Comparison of ENCODE assay signal across 1 cellular context in genomic region chr15:99731336-99732267, GRCh38.
TF ChIP-seq lines count a peak whose summit lies in the region.

No MANE protein-coding gene starts in this region.

TF ChIP-seq in HepG2, 621 proteins besides CTCF, POLR2A, EP300 and RAD21 (continued from another document):
- TF ChIP-seq ZBTB40 (IDR thresholded peaks at IDR 0.05) (no peak), ZBTB40 (CRISPR knock-in tag; IDR thresholded peaks at IDR 0.05) (no peak), ZFP36 (IDR thresholded peaks at IDR 0.05; ENCODE audit: borderline replicate concordance, low read depth, low read length, partially characterized antibody) (no peak), KAT7 (CRISPR knock-in tag; IDR thresholded peaks at IDR 0.05; ENCODE audit: borderline replicate concordance) (no peak), SPEN (CRISPR knock-in tag; IDR thresholded peaks at IDR 0.05; ENCODE audit: low read depth) (no peak), SCMH1 (CRISPR knock-in tag; IDR thresholded peaks at IDR 0.05; ENCODE audit: borderline replicate concordance) (no peak), FOXK2 (IDR thresholded peaks at IDR 0.05) (no peak)
- TF ChIP-seq, protein P1, sequence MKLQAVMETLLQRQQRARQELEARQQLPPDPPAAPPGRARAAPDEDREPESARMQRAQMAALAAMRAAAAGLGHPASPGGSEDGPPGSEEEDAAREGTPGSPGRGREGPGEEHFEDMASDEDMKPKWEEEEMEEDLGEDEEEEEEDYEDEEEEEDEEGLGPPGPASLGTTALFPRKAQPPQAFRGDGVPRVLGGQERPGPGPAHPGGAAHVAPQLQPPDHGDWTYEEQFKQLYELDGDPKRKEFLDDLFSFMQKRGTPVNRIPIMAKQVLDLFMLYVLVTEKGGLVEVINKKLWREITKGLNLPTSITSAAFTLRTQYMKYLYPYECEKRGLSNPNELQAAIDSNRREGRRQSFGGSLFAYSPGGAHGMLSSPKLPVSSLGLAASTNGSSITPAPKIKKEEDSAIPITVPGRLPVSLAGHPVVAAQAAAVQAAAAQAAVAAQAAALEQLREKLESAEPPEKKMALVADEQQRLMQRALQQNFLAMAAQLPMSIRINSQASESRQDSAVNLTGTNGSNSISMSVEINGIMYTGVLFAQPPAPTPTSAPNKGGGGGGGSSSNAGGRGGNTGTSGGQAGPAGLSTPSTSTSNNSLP (IDR thresholded peaks at IDR 0.05; ENCODE audit: low read depth, low read length): no peak
